20 cellular contexts compared by ENCODE assay signal in the genomic region with DNA sequence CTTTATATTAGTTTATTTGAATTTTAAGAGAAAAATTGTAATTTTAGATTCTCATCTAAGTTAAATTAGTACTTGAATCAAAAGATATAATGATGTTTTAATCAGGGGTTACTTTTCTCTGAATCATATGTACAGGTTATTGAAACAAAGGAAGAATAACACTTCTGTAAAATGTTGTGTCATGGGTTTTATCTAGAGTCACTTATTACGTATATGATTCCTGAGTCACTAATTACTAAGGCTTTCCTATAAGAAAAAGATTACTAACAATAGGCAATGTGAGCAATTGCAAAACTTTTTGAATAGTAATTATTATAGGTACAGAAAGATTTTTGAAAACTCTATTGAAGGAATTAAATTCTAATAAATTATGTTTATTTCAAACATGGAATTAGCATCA.
A peak's percentile ranks its signal among the peaks of the same experiment; 100 is the strongest.
DNase-seq lines count a peak whose midpoint lies in the region; ATAC-seq and TF ChIP-seq lines count a peak whose summit lies in the region.
"Had no signal": no experiment of that assay in that cellular context is flagged by ENCODE, and none has a peak within 500 bp of the region (broad histone marks: within the 10 kb centered on the region; RNA-seq: fewer than 3 reads in every experiment).

No MANE protein-coding gene starts in this region.

- no peaks in the 10 kb centered on the region for H3K27me3 ChIP-seq in GM23248 (replicated peaks; ENCODE audit: insufficient read depth)

- no peak overlapping the region for H3K9ac ChIP-seq in GM23248

- H3K36me3 ChIP-seq in GM23248 (ENCODE audit: low read depth) (no peaks in the 10 kb centered on the region), mucosa of descending colon (ENCODE audit: low read depth) (no peaks in the 10 kb centered on the region)

- peak; percentile 46 for ATAC-seq in mucosa of descending colon
- ATAC-seq: activated naive CD8-positive, alpha-beta T cell treated with anti-CD3 and anti-CD28 coated beads, Interleukin-2, amount 50 U/mL, for 24 hours; sciatic nerve had no signal

- DNase-seq in GM23248 (peak; percentile 54), NCI-H748 treated with DMSO at 0.1 percent for 48 hours (lab: John Stamatoyannopoulos, UW) (peak; percentile 35), dermis blood vessel endothelial cell (peak; percentile 26), mucosa of descending colon (no peak), NOMO-1 treated with DMSO at 0.1 percent for 48 hours (lab: John Stamatoyannopoulos, UW; ENCODE audit: unreplicated experiment) (no peak), COR-L47 (lab: John Stamatoyannopoulos, UW) (no peak), globus pallidus (ENCODE audit: low spot score) (no peak)
- no peak for DNase-seq in stimulated activated naive CD4-positive, alpha-beta T cell treated with Interleukin-2 at 50 U/mL for 16 hours (lab: John Stamatoyannopoulos, UW)
- DNase-seq: activated CD4-positive, alpha-beta T cell treated with anti-CD3 and anti-CD28 coated beads, Interleukin-2, amount 50 U/mL, for 4 hours; activated naive CD8-positive, alpha-beta T cell treated with anti-CD3 and anti-CD28 coated beads, Interleukin-2, amount 50 U/mL, for 24 hours; cerebellar nuclear complex; GDM1; GOT3; Karpas-422; kidney glomerular epithelial cell; NCI-H446 treated with DMSO at 0.1 percent for 48 hours; stimulated activated CD4-positive, alpha-beta T cell treated with anti-CD3 and anti-CD28 coated beads, Interleukin-2, amount 100 ng/mL, for 24 hours; substantia nigra had no signal

- no peaks in the 10 kb centered on the region for H3K9me3 ChIP-seq in GM23248 (ENCODE audit: low read depth)
- H3K9me3 ChIP-seq in mucosa of descending colon = peaks cover 4% of the 10 kb centered on the region

- H2AFZ ChIP-seq in GM23248 = no peak overlapping the region

- intact Hi-C loops in mucosa of descending colon (cut with DNase I, micrococcal nuclease) = no loop called here

- no peak for TF ChIP-seq CTCF in mucosa of descending colon (IDR thresholded peaks at IDR 0.05)

- no peaks in the 10 kb centered on the region for H3F3A ChIP-seq in GM23248 (ENCODE audit: insufficient read depth)

- H3K79me2 ChIP-seq in GM23248 (ENCODE audit: insufficient read depth) = no peaks in the 10 kb centered on the region

- H3K4me1 ChIP-seq in GM23248 (ENCODE audit: insufficient read depth) = no peaks in the 10 kb centered on the region
- H3K4me1 ChIP-seq in mucosa of descending colon (ENCODE audit: low read depth) = no peaks in the 10 kb centered on the region

- no peaks in the 10 kb centered on the region for H4K20me1 ChIP-seq in GM23248 (ENCODE audit: insufficient read depth)

- WGBS in GM23248 (ENCODE audit: low coverage in 1 of 2, low lambda C conversion rate in 2 of 2, missing lambda C conversion rate in 2 of 2), 2 experiments = 55 to 57% methylated on average over 1 of the region's 1 CpG

- no peak overlapping the region for H3K27ac ChIP-seq in GM23248
- H3K27ac ChIP-seq: SK-N-MC had no signal

- no peaks in the 10 kb centered on the region for H3K9me2 ChIP-seq in GM23248 (ENCODE audit: insufficient read depth)

- in situ Hi-C loops in GM23248 (cut with MboI) = no loop called here

- H3K4me3 ChIP-seq in GM23248 (no peak overlapping the region), mucosa of descending colon (no peak overlapping the region)
- H3K4me3 ChIP-seq: SK-N-MC had no signal

- no peak overlapping the region for H3K4me2 ChIP-seq in GM23248 (ENCODE audit: unreplicated experiment)

Comparison
In these comparisons a context has a peak if more than half of its experiments do, and no peak if none do; other contexts are left out.
1. DNase-seq: peak in GM23248 (single experiment), NCI-H748 treated with DMSO at 0.1 percent for 48 hours (single experiment) and dermis blood vessel endothelial cell (single experiment); none in mucosa of descending colon (0 of 3), NOMO-1 treated with DMSO at 0.1 percent for 48 hours (single experiment), COR-L47 (single experiment), stimulated activated naive CD4-positive, alpha-beta T cell treated with Interleukin-2 at 50 U/mL for 16 hours (single experiment) and globus pallidus (single experiment).